In the genomic region with DNA sequence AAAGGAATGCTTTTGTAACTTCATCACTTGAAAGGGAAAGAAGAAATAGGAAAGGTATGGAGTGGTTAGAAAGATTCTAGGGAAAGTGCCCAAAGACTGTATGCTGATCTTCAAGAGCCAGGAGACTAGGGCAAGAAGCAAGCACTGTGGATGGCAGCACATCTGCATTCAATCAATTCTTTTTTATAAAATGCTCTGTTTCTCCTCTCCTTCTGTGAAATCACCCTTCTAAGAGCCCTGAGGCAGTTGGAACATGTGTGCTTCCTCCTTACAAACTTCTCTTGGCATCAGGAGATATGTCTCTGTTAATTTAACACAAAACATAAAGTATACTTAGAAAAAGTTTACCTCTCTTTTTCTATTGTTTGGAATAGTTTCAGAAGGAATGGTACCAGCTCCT, we compare ENCODE assay signal across 16 cellular contexts.
"Had no signal": no experiment of that assay in that cellular context is flagged by ENCODE, and none has a peak within 500 bp of the region (broad histone marks: within the 10 kb centered on the region; RNA-seq: fewer than 3 reads in every experiment).

No MANE protein-coding gene starts in this region.

- H3K4me1 ChIP-seq: upper lobe of right lung had no signal

- H3K4me3 ChIP-seq: ovary, upper lobe of right lung had no signal

- DNase-seq: activated CD4-positive, alpha-beta T cell treated with anti-CD3 and anti-CD28 coated beads for 48 hours; activated naive CD4-positive, alpha-beta T cell; activated naive CD8-positive, alpha-beta T cell treated with anti-CD3 and anti-CD28 coated beads, Interleukin-2, amount 50 U/mL, for 24 hours; central memory CD4-positive, alpha-beta T cell; dermis blood vessel endothelial cell; endodermal cell; hypothalamus; kidney glomerular epithelial cell; ovary; stimulated activated CD4-positive, alpha-beta T cell treated with anti-CD3 and anti-CD28 coated beads, Interleukin-12 subunit alpha, Interleukin-12 subunit beta, amount 100 ng/mL, for 4 hours; stimulated activated naive CD8-positive, alpha-beta T cell treated with anti-CD3 and anti-CD28 coated beads, Interleukin-15, Interleukin-2, amounts not matched to agents 100 U/mL and 50 U/mL, for 24 hours; T-helper 1 cell; upper lobe of right lung had no signal

- H3K9me3 ChIP-seq: ovary, upper lobe of right lung had no signal

- H3K27me3 ChIP-seq: ovary, upper lobe of right lung had no signal

- H3K27ac ChIP-seq: ovary, upper lobe of right lung had no signal

- ATAC-seq: activated naive CD8-positive, alpha-beta T cell treated with anti-CD3 and anti-CD28 coated beads, Interleukin-2, amount 50 U/mL, for 24 hours; esophagus mucosa; stimulated activated naive CD8-positive, alpha-beta T cell treated with anti-CD3 and anti-CD28 coated beads, Interleukin-15, Interleukin-2, amounts not matched to agents 100 U/mL and 50 U/mL, for 24 hours; upper lobe of right lung had no signal

- H3K27ac Mint-ChIP-seq: activated naive CD8-positive, alpha-beta T cell treated with anti-CD3 and anti-CD28 coated beads, Interleukin-2, amount 50 U/mL, for 24 hours; activated T-helper 1 cell treated with anti-CD3 and anti-CD28 coated beads, Interleukin-12 subunit alpha, Interleukin-12 subunit beta, Interleukin-2, Interleukin-4 antibody, amounts not matched to agents 30 ng/mL and 10 ng/mL and 1 ng/mL, durations not matched to agents 14 hours and 24 hours and 36 hours; endodermal cell had no signal

- H3K4me3 Mint-ChIP-seq: activated naive CD8-positive, alpha-beta T cell treated with anti-CD3 and anti-CD28 coated beads, Interleukin-2, amount 50 U/mL, for 24 hours; activated T-helper 1 cell treated with anti-CD3 and anti-CD28 coated beads, Interleukin-12 subunit alpha, Interleukin-12 subunit beta, Interleukin-2, Interleukin-4 antibody, amounts not matched to agents 30 ng/mL and 10 ng/mL and 1 ng/mL, durations not matched to agents 14 hours and 24 hours and 36 hours; endodermal cell; neural crest cell had no signal

- H3K4me1 Mint-ChIP-seq: activated naive CD8-positive, alpha-beta T cell treated with anti-CD3 and anti-CD28 coated beads, Interleukin-2, amount 50 U/mL, for 24 hours; endodermal cell had no signal

- H3K36me3 ChIP-seq: ovary, upper lobe of right lung had no signal

- H3K9me3 Mint-ChIP-seq: activated T-helper 1 cell treated with anti-CD3 and anti-CD28 coated beads, Interleukin-12 subunit alpha, Interleukin-12 subunit beta, Interleukin-2, Interleukin-4 antibody, amounts not matched to agents 30 ng/mL and 10 ng/mL and 1 ng/mL, durations not matched to agents 14 hours and 24 hours and 36 hours had no signal
